10 cellular contexts compared by ENCODE assay signal in genomic region chr1:26163684-26164035, GRCh38. TPM values are rescaled to one million over a fixed set of nuclear protein-coding genes. Genes with fewer than 3 reads are reported as not detected.
DNase-seq lines count a peak whose midpoint lies in the region; ATAC-seq and TF ChIP-seq lines count a peak whose summit lies in the region.
"Had no signal": no experiment of that assay in that cellular context is flagged by ENCODE, and none has a peak within 500 bp of the region (broad histone marks: within the 10 kb centered on the region; RNA-seq: fewer than 3 reads in every experiment).

No MANE protein-coding gene starts in this region.

- H3K9ac ChIP-seq in GM23248 (no peak overlapping the region), SK-N-MC (ENCODE audit: insufficient read length) (no peak overlapping the region), iPS-18a (ENCODE audit: low read length) (no peak overlapping the region)

- no peaks in the 10 kb centered on the region for H3F3A ChIP-seq in GM23248 (ENCODE audit: insufficient read depth)

- H3K79me2 ChIP-seq in GM23248 (ENCODE audit: insufficient read depth) = no peaks in the 10 kb centered on the region

- H3K9me2 ChIP-seq in GM23248 (ENCODE audit: insufficient read depth) = no peaks in the 10 kb centered on the region

- H3K4me3 ChIP-seq in GM23248 = peak overlapping the region; percentile 65
- H3K4me3 ChIP-seq in SK-N-MC = peak overlapping the region; percentile 75
- peak overlapping the region; percentile 17 for H3K4me3 ChIP-seq in iPS-18a (ENCODE audit: low read length)
- peak overlapping the region in 7 of 8 donors; percentile 2 to 68 (median 39) for H3K4me3 ChIP-seq in spleen

- WGBS in GM23248 (ENCODE audit: low coverage in 1 of 2, low lambda C conversion rate in 2 of 2, missing lambda C conversion rate in 2 of 2), 2 experiments = 32 to 37% methylated on average over 9 of the region's 9 CpGs
- WGBS in spleen, 5 donors = 56 to 80% (median 69%) methylated on average over 8 to 9 of the region's 9 CpGs

- H3K4me1 ChIP-seq in GM23248 (ENCODE audit: insufficient read depth) (no peaks in the 10 kb centered on the region), iPS-18a (ENCODE audit: control insufficient read depth, low read depth, low read length) (peaks cover 24% of the 10 kb centered on the region), spleen (peaks cover 10 to 55% (median 36%) of the 10 kb centered on the region in 6 donors)

- intact Hi-C loops in spleen (cut with DNase I; ENCODE audit: low total_unique reads) = no loop called here

- DNase-seq in GM23248 = no peak
- no peak for DNase-seq in SK-N-MC (ENCODE audit: low read depth, low spot score)
- no peak for DNase-seq in spleen
- no peak for DNase-seq in ureter (ENCODE audit: low spot score)
- no peak for DNase-seq in stimulated activated naive CD4-positive, alpha-beta T cell (lab: John Stamatoyannopoulos, UW)
- DNase-seq: NCI-H2227 treated with DMSO at 0.1 percent for 48 hours had no signal

- H3K27ac ChIP-seq in GM23248 (no peak overlapping the region), SK-N-MC (no peak overlapping the region), iPS-18a (ENCODE audit: low read length) (no peak overlapping the region), spleen (no peak overlapping the region)

- H3K9me3 ChIP-seq in GM23248 (ENCODE audit: low read depth) (no peaks in the 10 kb centered on the region), SK-N-MC (ENCODE audit: low read depth, low read length) (no peaks in the 10 kb centered on the region), iPS-18a (ENCODE audit: control insufficient read depth, low read depth, low read length) (no peaks in the 10 kb centered on the region), spleen (no peaks in the 10 kb centered on the region)

- ATAC-seq in HG03439 (IDR thresholded peaks at IDR 0.05; ENCODE audit: unreplicated experiment) = no peak

- H3K4me2 ChIP-seq in GM23248 (ENCODE audit: unreplicated experiment) = peak overlapping the region; percentile 77

- no peaks in the 10 kb centered on the region for H3K36me3 ChIP-seq in GM23248 (ENCODE audit: low read depth)
- H3K36me3 ChIP-seq in SK-N-MC (ENCODE audit: insufficient read depth, low read length) = no peaks in the 10 kb centered on the region
- H3K36me3 ChIP-seq in iPS-18a (ENCODE audit: control insufficient read depth, low read depth, low read length) = no peaks in the 10 kb centered on the region
- no peaks in the 10 kb centered on the region for H3K36me3 ChIP-seq in spleen

- no peaks in the 10 kb centered on the region for H4K20me1 ChIP-seq in GM23248 (ENCODE audit: insufficient read depth)

- in situ Hi-C loops in GM23248 (cut with MboI) = no loop called here

- H3K27me3 ChIP-seq in GM23248 (replicated peaks; ENCODE audit: insufficient read depth) (peaks cover 16% of the 10 kb centered on the region), iPS-18a (ENCODE audit: control insufficient read depth, insufficient read depth, low read length) (peaks cover 75% of the 10 kb centered on the region), spleen (replicated peaks in 1 of 7) (peaks cover 0 to 64% (median 23%) of the 10 kb centered on the region in 7 donors)

- H2AFZ ChIP-seq in GM23248 = peak overlapping the region; percentile 82

- no peak for TF ChIP-seq CTCF in spleen (IDR thresholded peaks at IDR 0.05 in 8 of 11, conservative IDR thresholded peaks at IDR 0.05 in 3 of 11)

- TF ChIP-seq POLR2A in spleen (IDR thresholded peaks at IDR 0.05) = no peak

RNA-seq across cellular contexts. Expression of gene FAM110D, which starts 4.8 kb away (rescaled TPM):
- total RNA-seq in GM23248 (2014; rRNA removed; shearing (Covaris generic)) = 0.63 TPM in 1 of 2 replicates, not detected in the other
- polyA plus RNA-seq in GM23248 (2016; fragmentation: Nextera tagmentation; extraction: Ambion mirVana) = not detected in 2 replicates
- 1 to 10 TPM in 6 of 7 donors, under 1 TPM in 1; 0.76 to 5.9 (median 1.8) TPM for total RNA-seq in spleen
- polyA plus RNA-seq in spleen = 1 to 10 TPM in 1 of 3 donors, under 1 TPM in 2; 0.44 to 1.2 (median 0.91) TPM
- 7.9 TPM for total RNA-seq in ureter

RNA-seq across cellular contexts. Expression of gene C1orf232, which starts 5.1 kb away (rescaled TPM):
- not detected in 2 replicates for total RNA-seq in GM23248 (2014; rRNA removed; shearing (Covaris generic))
- polyA plus RNA-seq in GM23248 (2016; fragmentation: Nextera tagmentation; extraction: Ambion mirVana) = not detected in 2 replicates
- total RNA-seq in spleen = not detected
- not detected for polyA plus RNA-seq in spleen
- total RNA-seq in ureter = not detected
- total RNA-seq: posterior vena cava had no signal
- polyA plus RNA-seq: adipose tissue had no signal

RNA-seq across cellular contexts. Expression of gene ZNF593, which starts 6.0 kb away (rescaled TPM):
- 8.2 and 25.0 TPM in 2 replicates for total RNA-seq in GM23248 (2014; rRNA removed; shearing (Covaris generic))
- polyA plus RNA-seq in GM23248 (2016; fragmentation: Nextera tagmentation; extraction: Ambion mirVana) (61.2 and 65.8 TPM in 2 replicates), spleen (100 to 1,000 TPM in 1 of 3 donors, 10 to 100 TPM in 2; 74.9 to 104 (median 80.3) TPM)
- total RNA-seq in spleen (10 to 100 TPM; 13.5 to 27.8 (median 19.6) TPM), ureter (43.2 TPM)

RNA-seq across cellular contexts. Expression of gene ZNF593OS, which starts 8.0 kb away (rescaled TPM):
- not detected in 2 replicates for total RNA-seq in GM23248 (2014; rRNA removed; shearing (Covaris generic))
- 0.81 and 0.85 TPM in 2 replicates for polyA plus RNA-seq in GM23248 (2016; fragmentation: Nextera tagmentation; extraction: Ambion mirVana)
- total RNA-seq in spleen = not detected
- polyA plus RNA-seq in spleen = under 1 TPM; 0.26 to 0.43 (median 0.26) TPM
- total RNA-seq in ureter = not detected
- total RNA-seq: posterior vena cava had no signal

RNA-seq across cellular contexts. Expression of gene CNKSR1, which starts 13.6 kb away (rescaled TPM):
- total RNA-seq in GM23248 (2014; rRNA removed; shearing (Covaris generic)) = 0.51 TPM in 1 of 2 replicates, not detected in the other
- polyA plus RNA-seq in GM23248 (2016; fragmentation: Nextera tagmentation; extraction: Ambion mirVana) (0.10 TPM in 1 of 2 replicates, not detected in the other), spleen (1 to 10 TPM in 2 of 3 donors, under 1 TPM in 1; 0.68 to 2.0 (median 1.0) TPM)
- total RNA-seq in spleen (1 to 10 TPM; 1.0 to 5.5 (median 3.7) TPM), ureter (40.6 TPM)

Comparison
In these comparisons a context has a peak if more than half of its experiments do, and no peak if none do; other contexts are left out.
1. H3K4me3 ChIP-seq: peak in every context shown above with its lines; median percentile 75 in SK-N-MC; 65 in GM23248; 39 in spleen; 17 in iPS-18a.